Comparison of ENCODE assay signal across 14 cellular contexts in the genomic region with DNA sequence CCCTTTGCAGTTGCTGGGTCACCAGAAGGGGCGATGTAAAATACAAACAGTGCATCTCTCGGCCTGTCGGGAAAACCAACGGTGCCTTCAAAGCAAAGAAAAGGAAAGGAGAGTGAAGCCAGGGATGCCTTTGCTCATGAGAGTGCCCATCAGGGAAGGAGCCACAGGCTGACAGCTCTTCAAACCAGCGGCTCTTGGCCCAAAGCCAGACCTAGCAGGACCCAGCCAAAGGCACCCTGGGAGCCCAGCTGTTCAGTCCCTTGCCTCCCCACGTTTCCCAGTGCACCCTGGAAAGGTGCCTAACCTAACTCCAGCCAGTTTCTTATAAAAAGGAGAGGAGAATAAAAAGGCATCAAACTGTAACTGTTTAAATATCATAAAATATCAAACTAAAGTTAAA. TPM values are rescaled to one million over a fixed set of nuclear protein-coding genes. Genes with fewer than 3 reads are reported as not detected.
DNase-seq lines count a peak whose midpoint lies in the region; ATAC-seq lines count a peak whose summit lies in the region.
"Had no signal": no experiment of that assay in that cellular context is flagged by ENCODE, and none has a peak within 500 bp of the region (broad histone marks: within the 10 kb centered on the region; RNA-seq: fewer than 3 reads in every experiment).

No MANE protein-coding gene starts in this region.

- ATAC-seq in left cardiac atrium: peak; percentile 78 to 82

- intact Hi-C loops in left cardiac atrium (cut with DNase I): no loop called here

- DNase-seq in DMS153 (lab: John Stamatoyannopoulos, UW): peak; percentile 47
- peak; percentile 86 for DNase-seq in NCI-H1092 treated with DMSO at 0.1 percent for 48 hours (lab: John Stamatoyannopoulos, UW)
- DNase-seq in NCI-H524 (lab: John Stamatoyannopoulos, UW): peak; percentile 61 to 88
- DNase-seq in left cardiac atrium: peak; percentile 62
- no peak for DNase-seq in pons (ENCODE audit: low spot score)
- DNase-seq in iPS-NIHi11 (ENCODE audit: low spot score): no peak
- no peak for DNase-seq in NCI-H226
- DNase-seq in SIG-M5 treated with dmso at 0.1 percent for 504 hours (lab: John Stamatoyannopoulos, UW; ENCODE audit: unreplicated experiment): no peak
- DNase-seq: activated CD4-positive, alpha-beta T cell treated with anti-CD3 and anti-CD28 coated beads, Interleukin-2, amount 50 U/mL, for 48 hours; GDM1; MV-4-11; stimulated activated CD4-positive, alpha-beta T cell treated with anti-CD3 and anti-CD28 coated beads, Interleukin-4, amount 100 ng/mL, for 4 hours; stimulated activated naive CD4-positive, alpha-beta T cell had no signal

RNA-seq across cellular contexts. Expression of gene PRMT8, which starts 29.2 kb away (rescaled TPM):
- total RNA-seq in left cardiac atrium: under 1 TPM; 0.41 to 0.97 TPM
- total RNA-seq: ascending aorta had no signal

Comparison
In these comparisons a context has a peak if more than half of its experiments do, and no peak if none do; other contexts are left out.
1. DNase-seq: peak in DMS153 (single experiment), NCI-H1092 treated with DMSO at 0.1 percent for 48 hours (single experiment), NCI-H524 (2 of 2) and left cardiac atrium (single experiment); none in pons (single experiment), iPS-NIHi11 (single experiment), NCI-H226 (single experiment) and SIG-M5 treated with dmso at 0.1 percent for 504 hours (single experiment).